In the genomic region with DNA sequence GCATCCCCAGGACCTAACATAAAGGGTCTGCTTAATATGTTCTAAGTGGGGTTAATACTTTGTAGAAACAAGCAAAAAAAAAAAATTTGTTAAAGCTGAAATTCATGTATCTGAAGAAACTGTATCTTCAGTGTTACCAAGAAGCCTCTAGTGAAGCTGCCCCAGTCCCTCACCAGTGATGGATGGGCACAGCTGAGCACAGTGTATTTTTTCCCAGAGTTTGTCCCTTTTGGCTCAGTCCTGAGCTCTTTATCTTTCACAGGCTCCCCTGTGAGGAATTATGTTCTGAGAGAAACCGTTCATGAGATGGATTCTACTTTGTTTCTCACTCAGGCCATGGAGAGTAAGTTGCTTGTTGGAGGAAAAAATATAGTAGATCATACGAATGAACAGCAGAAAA, we compare ENCODE assay signal across 19 cellular contexts. TPM values are rescaled to one million over a fixed set of nuclear protein-coding genes. Genes with fewer than 3 reads are reported as not detected.
DNase-seq lines count a peak whose midpoint lies in the region; ATAC-seq and TF ChIP-seq lines count a peak whose summit lies in the region.
"Had no signal": no experiment of that assay in that cellular context is flagged by ENCODE, and none has a peak within 500 bp of the region (broad histone marks: within the 10 kb centered on the region; RNA-seq: fewer than 3 reads in every experiment).

No MANE protein-coding gene starts in this region.

- H3K27ac Mint-ChIP-seq in activated CD4-positive, alpha-beta memory T cell treated with anti-CD3 and anti-CD28 coated beads for 36 hours = peak overlapping the region; percentile 63
- no peak overlapping the region for H3K27ac Mint-ChIP-seq in activated CD4-positive, alpha-beta memory T cell treated with anti-CD3 and anti-CD28 coated beads, Interleukin-2, amount 10 ng/mL, durations not matched to agents 7 days and 5 days
- peak overlapping the region in 4 of 7 donors; percentile 42 to 63 (median 50) for H3K27ac Mint-ChIP-seq in CD4-positive, alpha-beta memory T cell
- H3K27ac Mint-ChIP-seq in activated B cell treated with CpG ODN at 0.5 μM for 24 hours (peak overlapping the region; percentile 26), nephron (peak overlapping the region; percentile 76 to 86 (median 81))

- TF ChIP-seq CTCF in activated B cell treated with CpG ODN at 0.5 μM for 24 hours (IDR thresholded peaks at IDR 0.05) (no peak), nephron (IDR thresholded peaks at IDR 0.05; ENCODE audit: unreplicated experiment in 3 of 3) (no peak), esophagus muscularis mucosa (IDR thresholded peaks at IDR 0.05) (no peak)

- H3K4me1 ChIP-seq in CD4-positive, alpha-beta memory T cell (ENCODE audit: insufficient read depth, low read length) = no peaks in the 10 kb centered on the region
- no peaks in the 10 kb centered on the region for H3K4me1 ChIP-seq in esophagus muscularis mucosa

- H3K4me3 Mint-ChIP-seq in activated CD4-positive, alpha-beta memory T cell treated with anti-CD3 and anti-CD28 coated beads for 36 hours = no peak overlapping the region
- H3K4me3 Mint-ChIP-seq in activated CD4-positive, alpha-beta memory T cell treated with anti-CD3 and anti-CD28 coated beads, Interleukin-2, amount 10 ng/mL, durations not matched to agents 7 days and 5 days = no peak overlapping the region
- H3K4me3 Mint-ChIP-seq in CD4-positive, alpha-beta memory T cell = no peak overlapping the region
- H3K4me3 Mint-ChIP-seq in activated B cell treated with CpG ODN at 0.5 μM for 24 hours (no peak overlapping the region), nephron (peak overlapping the region in 1 of 3 experiments; percentile 37)
- H3K4me3 Mint-ChIP-seq: CD8-positive, alpha-beta memory T cell; H9; IgD-negative memory B cell had no signal

- no peaks in the 10 kb centered on the region for H3K27me3 Mint-ChIP-seq in activated CD4-positive, alpha-beta memory T cell treated with anti-CD3 and anti-CD28 coated beads for 36 hours
- H3K27me3 Mint-ChIP-seq in activated CD4-positive, alpha-beta memory T cell treated with anti-CD3 and anti-CD28 coated beads, Interleukin-2, amount 10 ng/mL, durations not matched to agents 7 days and 5 days = no peaks in the 10 kb centered on the region
- no peaks in the 10 kb centered on the region for H3K27me3 Mint-ChIP-seq in CD4-positive, alpha-beta memory T cell
- no peaks in the 10 kb centered on the region for H3K27me3 Mint-ChIP-seq in activated B cell treated with CpG ODN at 0.5 μM for 24 hours
- no peaks in the 10 kb centered on the region for H3K27me3 Mint-ChIP-seq in nephron (ENCODE audit: low read depth)
- H3K27me3 Mint-ChIP-seq: CD8-positive, alpha-beta memory T cell; IgD-negative memory B cell had no signal

- no peaks in the 10 kb centered on the region for H3K9me3 ChIP-seq in CD4-positive, alpha-beta memory T cell (ENCODE audit: control insufficient read depth in 1 of 2, low read length in 2 of 2)
- no peaks in the 10 kb centered on the region for H3K9me3 ChIP-seq in esophagus muscularis mucosa
- H3K9me3 ChIP-seq: BE2C had no signal

- TF ChIP-seq POLR2A in esophagus muscularis mucosa (IDR thresholded peaks at IDR 0.05; ENCODE audit: low read depth) = no peak

- WGBS in esophagus muscularis mucosa = 84% methylated on average over 2 of the region's 2 CpGs

- intact Hi-C loops in activated CD4-positive, alpha-beta memory T cell treated with anti-CD3 and anti-CD28 coated beads for 36 hours (cut with micrococcal nuclease) = no loop called here
- intact Hi-C loops in CD4-positive, alpha-beta memory T cell (cut with micrococcal nuclease) = no loop called here
- intact Hi-C loops in activated B cell treated with CpG ODN at 0.5 μM for 24 hours (cut with micrococcal nuclease) = no loop called here
- intact Hi-C loops in esophagus muscularis mucosa (cut with DNase I) = no loop called here

- CTCF ChIA-PET in activated CD4-positive, alpha-beta memory T cell treated with anti-CD3 and anti-CD28 coated beads for 36 hours (lab: Charles Lee) = interaction anchor here (1.6 kb wide), 1 partner anchor 30 kb away, joined by 5 read pairs; no protein-coding TSS in a partner anchor
- CTCF ChIA-PET in activated CD4-positive, alpha-beta memory T cell treated with anti-CD3 and anti-CD28 coated beads, Interleukin-2, amount 10 ng/mL, durations not matched to agents 7 days and 5 days (lab: Charles Lee) = no interaction called here
- CTCF ChIA-PET in CD4-positive, alpha-beta memory T cell (lab: Charles Lee; ENCODE audit: partially characterized antibody) = interaction anchor here (0.9 kb wide), 1 partner anchor 59 kb away, joined by 6 read pairs; no protein-coding TSS in a partner anchor
- CTCF ChIA-PET in activated B cell treated with CpG ODN at 0.5 μM for 24 hours (lab: Charles Lee) = interaction anchor here (0.5 to 2.2 kb wide), 2 partner anchors 30 to 589 kb away, joined by 3 to 4 read pairs; no protein-coding TSS in a partner anchor

- POLR2A ChIA-PET in activated CD4-positive, alpha-beta memory T cell treated with anti-CD3 and anti-CD28 coated beads for 36 hours (lab: Charles Lee) = interaction anchor here (0.7 kb wide), 1 partner anchor 24 kb away, joined by 3 read pairs; no protein-coding TSS in a partner anchor
- POLR2A ChIA-PET in activated CD4-positive, alpha-beta memory T cell treated with anti-CD3 and anti-CD28 coated beads, Interleukin-2, amount 10 ng/mL, durations not matched to agents 7 days and 5 days (lab: Charles Lee) = interaction anchor here (1.0 to 1.2 kb wide), 2 partner anchors 84 to 111 kb away, joined by 3 read pairs; no protein-coding TSS in a partner anchor
- POLR2A ChIA-PET in CD4-positive, alpha-beta memory T cell (lab: Charles Lee; ENCODE audit: partially characterized antibody) = no interaction called here
- POLR2A ChIA-PET in activated B cell treated with CpG ODN at 0.5 μM for 24 hours (lab: Charles Lee) = interaction anchor here (0.6 kb wide), 1 partner anchor 270 kb away, joined by 3 read pairs; no protein-coding TSS in a partner anchor

- peaks cover 21% of the 10 kb centered on the region for H3K4me1 Mint-ChIP-seq in activated CD4-positive, alpha-beta memory T cell treated with anti-CD3 and anti-CD28 coated beads for 36 hours (ENCODE audit: low read depth)
- peaks cover 11% of the 10 kb centered on the region for H3K4me1 Mint-ChIP-seq in activated CD4-positive, alpha-beta memory T cell treated with anti-CD3 and anti-CD28 coated beads, Interleukin-2, amount 10 ng/mL, durations not matched to agents 7 days and 5 days
- peaks cover 2 to 12% (median 7%) of the 10 kb centered on the region in 4 donors for H3K4me1 Mint-ChIP-seq in CD4-positive, alpha-beta memory T cell
- H3K4me1 Mint-ChIP-seq in activated B cell treated with CpG ODN at 0.5 μM for 24 hours (no peaks in the 10 kb centered on the region), nephron (peaks cover 17% of the 10 kb centered on the region)
- H3K4me1 Mint-ChIP-seq: H9 had no signal

- no peak for TF ChIP-seq EP300 in esophagus muscularis mucosa (IDR thresholded peaks at IDR 0.05)

- no peak for DNase-seq in activated CD4-positive, alpha-beta memory T cell treated with anti-CD3 and anti-CD28 coated beads for 36 hours
- DNase-seq in activated CD4-positive, alpha-beta memory T cell treated with anti-CD3 and anti-CD28 coated beads, Interleukin-2, amount 10 ng/mL, durations not matched to agents 7 days and 5 days = no peak
- DNase-seq in CD4-positive, alpha-beta memory T cell = no peak
- DNase-seq in activated B cell treated with CpG ODN at 0.5 μM for 24 hours = no peak
- no peak for DNase-seq in GM03348 (ENCODE audit: low spot score)
- no peak for DNase-seq in stimulated activated CD4-positive, alpha-beta T cell treated with anti-CD3 and anti-CD28 coated beads, Interleukin-1b, Interleukin-23, amount 100 ng/mL, for 48 hours
- DNase-seq in esophagus muscularis mucosa (ENCODE audit: extremely low spot score) = no peak
- DNase-seq: 8988T; BE2C; CD8-positive, alpha-beta memory T cell; DMS79 treated with DMSO at 0.1 percent for 48 hours; H9; Kasumi-1; NCI-H1105 treated with DMSO at 0.1 percent for 48 hours; NCI-H1930; NCI-H526 treated with DMSO at 0.1 percent for 48 hours; OCI-M1 had no signal

- H3K36me3 Mint-ChIP-seq in activated CD4-positive, alpha-beta memory T cell treated with anti-CD3 and anti-CD28 coated beads for 36 hours = peaks cover 52% of the 10 kb centered on the region
- H3K36me3 Mint-ChIP-seq in activated CD4-positive, alpha-beta memory T cell treated with anti-CD3 and anti-CD28 coated beads, Interleukin-2, amount 10 ng/mL, durations not matched to agents 7 days and 5 days (ENCODE audit: low read depth) = peaks cover 69% of the 10 kb centered on the region
- H3K36me3 Mint-ChIP-seq in CD4-positive, alpha-beta memory T cell = peaks cover 44 to 56% of the 10 kb centered on the region in 2 donors
- H3K36me3 Mint-ChIP-seq in activated B cell treated with CpG ODN at 0.5 μM for 24 hours (ENCODE audit: low read depth) (peaks cover 73% of the 10 kb centered on the region), nephron (ENCODE audit: low read depth) (peaks cover 54% of the 10 kb centered on the region)

- H3K27ac ChIP-seq in CD4-positive, alpha-beta memory T cell (ENCODE audit: low read depth, low read length) = no peak overlapping the region
- no peak overlapping the region for H3K27ac ChIP-seq in esophagus muscularis mucosa (replicated peaks in 1 of 4)

- H3K9me3 Mint-ChIP-seq in activated CD4-positive, alpha-beta memory T cell treated with anti-CD3 and anti-CD28 coated beads for 36 hours = no peaks in the 10 kb centered on the region
- H3K9me3 Mint-ChIP-seq in activated CD4-positive, alpha-beta memory T cell treated with anti-CD3 and anti-CD28 coated beads, Interleukin-2, amount 10 ng/mL, durations not matched to agents 7 days and 5 days = no peaks in the 10 kb centered on the region
- H3K9me3 Mint-ChIP-seq in CD4-positive, alpha-beta memory T cell = no peaks in the 10 kb centered on the region
- H3K9me3 Mint-ChIP-seq in activated B cell treated with CpG ODN at 0.5 μM for 24 hours (no peaks in the 10 kb centered on the region), nephron (no peaks in the 10 kb centered on the region)
- H3K9me3 Mint-ChIP-seq: CD8-positive, alpha-beta memory T cell; H9; IgD-negative memory B cell had no signal

- no peaks in the 10 kb centered on the region for H3K27me3 ChIP-seq in CD4-positive, alpha-beta memory T cell (ENCODE audit: insufficient read depth, low read length)
- no peaks in the 10 kb centered on the region for H3K27me3 ChIP-seq in esophagus muscularis mucosa
- H3K27me3 ChIP-seq: BE2C had no signal

- H3K4me3 ChIP-seq in CD4-positive, alpha-beta memory T cell (ENCODE audit: low read length in 2 of 2) = no peak overlapping the region
- H3K4me3 ChIP-seq in esophagus muscularis mucosa = no peak overlapping the region

- H3K36me3 ChIP-seq in CD4-positive, alpha-beta memory T cell (ENCODE audit: insufficient read depth, low read length) = no peaks in the 10 kb centered on the region
- H3K36me3 ChIP-seq in esophagus muscularis mucosa = peaks cover 29 to 82% (median 48%) of the 10 kb centered on the region in 4 donors

- no peak for ATAC-seq in activated B cell treated with CpG ODN at 0.5 μM for 24 hours (ENCODE audit: low read depth)

RNA-seq across cellular contexts. Expression of a gene that starts 38.4 kb away (rescaled TPM):
- total RNA-seq in activated CD4-positive, alpha-beta memory T cell treated with anti-CD3 and anti-CD28 coated beads for 36 hours = 10 to 100 TPM; 38.9 to 39.4 TPM
- total RNA-seq in activated CD4-positive, alpha-beta memory T cell treated with anti-CD3 and anti-CD28 coated beads, Interleukin-2, amount 10 ng/mL, durations not matched to agents 7 days and 5 days = 10 to 100 TPM; 23.1 to 23.4 TPM
- total RNA-seq in CD4-positive, alpha-beta memory T cell = 10 to 100 TPM; 14.2 to 14.5 TPM
- polyA plus RNA-seq in CD4-positive, alpha-beta memory T cell = 1 to 10 TPM; 1.6 to 5.2 TPM
- total RNA-seq in activated B cell treated with CpG ODN at 0.5 μM for 24 hours (25.9 and 28.4 TPM in 2 replicates), esophagus muscularis mucosa (10 to 100 TPM; 20.7 to 28.3 (median 23.5) TPM)

RNA-seq across cellular contexts. Expression of a gene that starts 42.2 kb away (rescaled TPM):
- total RNA-seq in activated CD4-positive, alpha-beta memory T cell treated with anti-CD3 and anti-CD28 coated beads for 36 hours = 100 to 1,000 TPM; 141 to 147 TPM
- 100 to 1,000 TPM; 113 to 118 TPM for total RNA-seq in activated CD4-positive, alpha-beta memory T cell treated with anti-CD3 and anti-CD28 coated beads, Interleukin-2, amount 10 ng/mL, durations not matched to agents 7 days and 5 days
- 100 to 1,000 TPM; 126 to 127 TPM for total RNA-seq in CD4-positive, alpha-beta memory T cell
- polyA plus RNA-seq in CD4-positive, alpha-beta memory T cell = 10 to 100 TPM in 1 of 2 donors, 1 to 10 TPM in 1; 8.8 to 20.1 TPM
- total RNA-seq in activated B cell treated with CpG ODN at 0.5 μM for 24 hours (145 and 169 TPM in 2 replicates), esophagus muscularis mucosa (10 to 100 TPM; 56.5 to 66.7 (median 61.8) TPM)
